ENCODE assay signal across 2 cellular contexts in the genomic region with DNA sequence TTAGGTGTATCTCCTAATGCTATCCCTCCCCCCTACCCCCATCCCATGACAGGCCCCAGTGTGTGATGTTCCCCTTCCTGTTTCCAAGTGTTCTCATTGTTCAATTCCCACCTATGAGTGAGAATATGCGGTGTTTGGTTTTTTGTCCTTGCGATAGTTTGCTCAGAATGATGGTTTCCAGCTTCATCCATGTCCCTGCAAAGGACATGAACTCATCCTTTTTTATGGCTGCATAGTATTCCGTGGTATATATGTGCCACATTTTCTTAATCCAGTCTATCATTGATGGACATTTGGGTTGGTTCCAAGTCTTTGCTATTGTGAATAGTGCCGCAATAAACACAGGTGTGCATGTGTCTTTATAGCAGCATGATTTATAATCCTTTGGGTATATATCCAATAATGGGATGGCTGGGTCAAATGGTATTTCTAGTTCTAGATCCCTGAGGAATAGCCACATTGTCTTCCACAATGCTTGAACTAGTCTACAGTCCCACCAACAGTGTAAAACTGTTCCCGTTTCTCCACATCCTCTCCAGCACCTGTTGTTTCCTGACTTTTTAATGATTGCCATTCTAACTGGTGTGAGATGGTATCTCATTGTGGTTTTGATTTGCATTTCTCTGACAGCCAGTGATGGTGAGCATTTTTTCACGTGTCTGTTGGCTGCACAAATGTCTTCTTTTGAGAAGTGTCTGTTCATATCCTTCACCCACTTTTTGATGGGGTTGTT.
DNase-seq lines count a peak whose midpoint lies in the region; ATAC-seq, FAIRE-seq and TF ChIP-seq lines count a peak whose summit lies in the region.
"Not testable (repeated sequence)": the region's sequence is repeated elsewhere in the genome, so short reads cannot be mapped to it uniquely, and the experiment has no call there.

No MANE protein-coding gene starts in this region.

- TF ChIP-seq CTCF in HEK293 (tag by site-specific recombination; IDR thresholded peaks at IDR 0.05); K562 (IDR thresholded peaks at IDR 0.05 in 2 of 3, conservative IDR thresholded peaks at IDR 0.05 in 1 of 3; ENCODE audit: insufficient read depth in 2 of 3, low read depth in 1 of 3, low read length in 3 of 3): not testable (repeated sequence)

- H2AFZ ChIP-seq in K562 (ENCODE audit: low read depth, low read length), result not testable (repeated sequence)

- not testable (repeated sequence) for DNase-seq in K562 (ENCODE audit: extremely low read depth in 1 of 4, low spot score in 3 of 4)

- BruUV-seq in K562 (replicated peaks; lab: Mats Ljungman, UMichigan), result not testable (repeated sequence)

- TF ChIP-seq RAD21 in K562 (CRISPR knock-in tag; conservative IDR thresholded peaks at IDR 0.05 in 1 of 2, IDR thresholded peaks at IDR 0.05 in 1 of 2), result not testable (repeated sequence)

- not testable (repeated sequence) for TF ChIP-seq POLR2A in K562 (conservative IDR thresholded peaks at IDR 0.05)

- WGBS in K562 (ENCODE audit: insufficient coverage, low coverage, missing lambda C conversion rate), result under 1% methylated on average over 5 of the region's 6 CpGs

- not testable (repeated sequence) for H3K79me2 ChIP-seq in K562 (ENCODE audit: control insufficient read depth, insufficient read depth, low read length)

- not testable (repeated sequence) for H3K27ac ChIP-seq in HEK293 (ENCODE audit: extremely low read depth, low read depth, low read length); K562 (ENCODE audit: extremely low read depth, low read depth, low read length)

- not testable (repeated sequence) for H3K9me3 ChIP-seq in HEK293 (ENCODE audit: control insufficient read depth, insufficient read depth, low read depth, low read length); K562 (replicated peaks; ENCODE audit: control insufficient read depth, insufficient read depth, low read depth, low read length)

- ATAC-seq in K562, result not testable (repeated sequence)

- H3K4me3 ChIP-seq in HEK293 (ENCODE audit: low read depth, low read length); K562: not testable (repeated sequence)

- CTCF ChIA-PET in HEK293 (lab: Yijun Ruan, JAX), result interaction anchor here (3.7 kb wide), 1 partner anchor 16 kb away, joined by 17 read pairs; no protein-coding TSS in a partner anchor
- CTCF ChIA-PET in K562 (lab: Yijun Ruan, JAX; ENCODE audit: low intra/inter-chr PET ratio), result not testable (repeated sequence)

- not testable (repeated sequence) for H3K4me1 ChIP-seq in HEK293 (ENCODE audit: control insufficient read depth, insufficient read depth, low read length); K562 (replicated peaks in 1 of 2; ENCODE audit: control insufficient read depth in 2 of 2, insufficient read depth in 2 of 2, low read length in 2 of 2)

- H3K27me3 ChIP-seq in K562 (ENCODE audit: control insufficient read depth in 2 of 2, insufficient read depth in 2 of 2, low read length in 2 of 2), result peaks cover 8 to 11% of the 10 kb centered on the region in 2 experiments; a peak in 4 of 5 replicates

- intact Hi-C loops in K562 (cut with micrococcal nuclease), result not testable (repeated sequence)

- TF ChIP-seq EP300 in K562 (IDR thresholded peaks at IDR 0.05; ENCODE audit: low read length), result not testable (repeated sequence)

- H3K9ac ChIP-seq in K562 (ENCODE audit: insufficient read depth in 1 of 2, low read depth in 2 of 2, low read length in 2 of 2), result not testable (repeated sequence)

- in situ Hi-C loops in K562 (cut with MboI), result not testable (repeated sequence)

- FAIRE-seq in K562 (lab: Jason Lieb, UNC), result not testable (repeated sequence)

- H3K9me1 ChIP-seq in K562 (ENCODE audit: control insufficient read depth, insufficient read depth, low read length), result not testable (repeated sequence)

- not testable (repeated sequence) for H3K36me3 ChIP-seq in HEK293 (ENCODE audit: control insufficient read depth in 2 of 2, insufficient read depth in 1 of 2, low read length in 2 of 2); K562 (ENCODE audit: control insufficient read depth, insufficient read depth, low read length)

- POLR2A ChIA-PET in HEK293 (lab: Yijun Ruan, JAX), result not testable (repeated sequence)
- POLR2A ChIA-PET in K562 (lab: Yijun Ruan, JAX), result interaction anchor here (0.7 to 11.6 kb wide), 5 partner anchors 8 to 1526 kb away, joined by 3 to 193 read pairs (median 8); no protein-coding TSS in a partner anchor

- not testable (repeated sequence) for H3K4me2 ChIP-seq in K562 (ENCODE audit: insufficient read depth, low read length)

- not testable (repeated sequence) for H4K20me1 ChIP-seq in K562 (replicated peaks; ENCODE audit: control insufficient read depth, insufficient read depth, low read length)

TF ChIP-seq in HEK293, 187 proteins besides CTCF, POLR2A, EP300 and RAD21:
- TF ChIP-seq ZNF146 (tag by site-specific recombination; IDR thresholded peaks at IDR 0.05), result peak; percentile 61; the same call in 1 of the 2 replicates

TF ChIP-seq in K562, 482 proteins besides CTCF, POLR2A, EP300 and RAD21:
- TF ChIP-seq BCOR (IDR thresholded peaks at IDR 0.05) (peak; percentile 84), ZNF146 (CRISPR knock-in tag; IDR thresholded peaks at IDR 0.05; ENCODE audit: unreplicated experiment) (peak; percentile 42), ZNF184 (CRISPR knock-in tag; IDR thresholded peaks at IDR 0.05) (peak; percentile 92), SMARCA5 (IDR thresholded peaks at IDR 0.05) (peak; percentile 79), ZNF764 (CRISPR knock-in tag; IDR thresholded peaks at IDR 0.05; ENCODE audit: low read depth) (0 out of 2 replicates have a peak, but pooled peaks have one; percentile 57), HDAC2 (IDR thresholded peaks at IDR 0.05) (peak; percentile 40; the same call in 1 of the 2 replicates), MTF1 (CRISPR knock-in tag; IDR thresholded peaks at IDR 0.05; ENCODE audit: borderline replicate concordance) (0 out of 2 replicates have a peak, but pooled peaks have one; percentile 32), OTX1 (CRISPR knock-in tag; IDR thresholded peaks at IDR 0.05) (0 out of 2 replicates have a peak, but pooled peaks have one; percentile 32), KLF1 (tag; IDR thresholded peaks at IDR 0.05) (peak; percentile 55; the same call in 1 of the 2 replicates)
- TF ChIP-seq, protein P1, sequence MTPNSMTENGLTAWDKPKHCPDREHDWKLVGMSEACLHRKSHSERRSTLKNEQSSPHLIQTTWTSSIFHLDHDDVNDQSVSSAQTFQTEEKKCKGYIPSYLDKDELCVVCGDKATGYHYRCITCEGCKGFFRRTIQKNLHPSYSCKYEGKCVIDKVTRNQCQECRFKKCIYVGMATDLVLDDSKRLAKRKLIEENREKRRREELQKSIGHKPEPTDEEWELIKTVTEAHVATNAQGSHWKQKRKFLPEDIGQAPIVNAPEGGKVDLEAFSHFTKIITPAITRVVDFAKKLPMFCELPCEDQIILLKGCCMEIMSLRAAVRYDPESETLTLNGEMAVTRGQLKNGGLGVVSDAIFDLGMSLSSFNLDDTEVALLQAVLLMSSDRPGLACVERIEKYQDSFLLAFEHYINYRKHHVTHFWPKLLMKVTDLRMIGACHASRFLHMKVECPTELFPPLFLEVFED (CRISPR knock-in tag; conservative IDR thresholded peaks at IDR 0.05), result 0 out of 2 replicates have a peak, but pooled peaks have one; percentile 26
- TF ChIP-seq, protein P2, sequence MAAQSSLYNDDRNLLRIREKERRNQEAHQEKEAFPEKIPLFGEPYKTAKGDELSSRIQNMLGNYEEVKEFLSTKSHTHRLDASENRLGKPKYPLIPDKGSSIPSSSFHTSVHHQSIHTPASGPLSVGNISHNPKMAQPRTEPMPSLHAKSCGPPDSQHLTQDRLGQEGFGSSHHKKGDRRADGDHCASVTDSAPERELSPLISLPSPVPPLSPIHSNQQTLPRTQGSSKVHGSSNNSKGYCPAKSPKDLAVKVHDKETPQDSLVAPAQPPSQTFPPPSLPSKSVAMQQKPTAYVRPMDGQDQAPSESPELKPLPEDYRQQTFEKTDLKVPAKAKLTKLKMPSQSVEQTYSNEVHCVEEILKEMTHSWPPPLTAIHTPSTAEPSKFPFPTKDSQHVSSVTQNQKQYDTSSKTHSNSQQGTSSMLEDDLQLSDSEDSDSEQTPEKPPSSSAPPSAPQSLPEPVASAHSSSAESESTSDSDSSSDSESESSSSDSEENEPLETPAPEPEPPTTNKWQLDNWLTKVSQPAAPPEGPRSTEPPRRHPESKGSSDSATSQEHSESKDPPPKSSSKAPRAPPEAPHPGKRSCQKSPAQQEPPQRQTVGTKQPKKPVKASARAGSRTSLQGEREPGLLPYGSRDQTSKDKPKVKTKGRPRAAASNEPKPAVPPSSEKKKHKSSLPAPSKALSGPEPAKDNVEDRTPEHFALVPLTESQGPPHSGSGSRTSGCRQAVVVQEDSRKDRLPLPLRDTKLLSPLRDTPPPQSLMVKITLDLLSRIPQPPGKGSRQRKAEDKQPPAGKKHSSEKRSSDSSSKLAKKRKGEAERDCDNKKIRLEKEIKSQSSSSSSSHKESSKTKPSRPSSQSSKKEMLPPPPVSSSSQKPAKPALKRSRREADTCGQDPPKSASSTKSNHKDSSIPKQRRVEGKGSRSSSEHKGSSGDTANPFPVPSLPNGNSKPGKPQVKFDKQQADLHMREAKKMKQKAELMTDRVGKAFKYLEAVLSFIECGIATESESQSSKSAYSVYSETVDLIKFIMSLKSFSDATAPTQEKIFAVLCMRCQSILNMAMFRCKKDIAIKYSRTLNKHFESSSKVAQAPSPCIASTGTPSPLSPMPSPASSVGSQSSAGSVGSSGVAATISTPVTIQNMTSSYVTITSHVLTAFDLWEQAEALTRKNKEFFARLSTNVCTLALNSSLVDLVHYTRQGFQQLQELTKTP (IDR thresholded peaks at IDR 0.05; ENCODE audit: low read depth in 1 of 2, partially characterized antibody in 2 of 2), result peak in 1 of 2 experiments; percentile 62
